ENCODE assay signal across 8 cellular contexts in the genomic region with DNA sequence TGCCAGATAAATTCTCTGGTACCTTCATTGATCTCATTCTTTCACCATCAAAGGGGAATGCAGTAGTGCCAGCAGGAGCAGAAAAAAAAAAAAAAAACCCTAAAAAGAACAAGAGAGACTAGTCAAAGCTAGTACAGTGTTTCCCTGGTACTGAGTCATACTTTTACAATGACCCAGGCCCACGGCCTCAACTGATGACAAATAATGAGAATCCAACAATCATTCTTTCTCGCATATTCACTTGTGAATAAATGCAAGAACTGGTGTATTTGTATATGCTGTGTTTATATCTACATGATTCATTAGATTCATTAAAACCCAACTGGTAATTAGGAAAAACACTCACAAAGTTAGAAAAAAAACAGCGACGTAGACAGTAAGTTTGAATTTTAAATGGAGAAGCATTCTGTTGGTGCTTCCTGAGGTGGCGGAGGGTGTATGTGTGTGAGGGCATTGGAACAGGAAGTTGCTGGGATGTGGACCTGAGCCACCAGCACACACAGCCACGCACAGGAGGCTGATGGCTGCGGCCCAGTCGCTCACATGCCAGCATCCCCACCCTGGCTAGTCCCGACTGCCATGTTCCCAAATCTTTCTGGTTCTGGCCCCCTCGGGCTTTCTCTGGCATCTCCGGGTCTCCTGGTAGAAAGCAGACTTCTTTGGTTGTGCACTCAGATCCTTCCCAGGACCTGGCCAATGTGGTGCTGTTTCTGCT.
DNase-seq lines count a peak whose midpoint lies in the region; ATAC-seq, FAIRE-seq and TF ChIP-seq lines count a peak whose summit lies in the region.

No MANE protein-coding gene starts in this region.

- H3K4me3 ChIP-seq in astrocyte (ENCODE audit: insufficient read depth, low read depth, low read length) (no peak overlapping the region), MM.1S (ENCODE audit: low read length) (no peak overlapping the region)

- no peaks in the 10 kb centered on the region for H3K9me2 ChIP-seq in MM.1S (replicated peaks; ENCODE audit: insufficient read depth, low read length)

- H2AFZ ChIP-seq in astrocyte (ENCODE audit: low read depth, low read length): peak overlapping the region; percentile 46
- no peak overlapping the region for H2AFZ ChIP-seq in MM.1S (ENCODE audit: low read length)

- H3K4me1 ChIP-seq in astrocyte (ENCODE audit: insufficient read depth, low read length): peaks cover 43% of the 10 kb centered on the region
- peaks cover 13% of the 10 kb centered on the region for H3K4me1 ChIP-seq in MM.1S (ENCODE audit: low read length)

- H3K4me2 ChIP-seq in astrocyte (ENCODE audit: low read length): peak overlapping the region; percentile 33
- H3K4me2 ChIP-seq in MM.1S (ENCODE audit: low read depth, low read length): no peak overlapping the region

- no peaks in the 10 kb centered on the region for H3K36me3 ChIP-seq in astrocyte (ENCODE audit: insufficient read depth, low read length)
- no peaks in the 10 kb centered on the region for H3K36me3 ChIP-seq in MM.1S (replicated peaks; ENCODE audit: insufficient read depth, low read length)

- H3K4me1 Mint-ChIP-seq in astrocyte (ENCODE audit: low read depth, unreplicated experiment): peaks cover 60% of the 10 kb centered on the region
- peaks cover 34% of the 10 kb centered on the region for H3K4me1 Mint-ChIP-seq in osteocyte (ENCODE audit: unreplicated experiment)

- H3K27ac Mint-ChIP-seq in astrocyte (ENCODE audit: unreplicated experiment): peak overlapping the region; percentile 59
- H3K27ac Mint-ChIP-seq in osteocyte (ENCODE audit: unreplicated experiment): peak overlapping the region; percentile 35

- H3K9ac ChIP-seq in astrocyte (ENCODE audit: low read length) (peak overlapping the region; percentile 59), MM.1S (ENCODE audit: low read length) (no peak overlapping the region)

- TF ChIP-seq CTCF in astrocyte (IDR thresholded peaks at IDR 0.05; ENCODE audit: insufficient read depth, low read depth, low read length): no peak
- TF ChIP-seq CTCF in osteocyte (IDR thresholded peaks at IDR 0.05): no peak
- TF ChIP-seq CTCF in MM.1S (IDR thresholded peaks at IDR 0.05; ENCODE audit: low read length): no peak

- H3K27me3 Mint-ChIP-seq in astrocyte (ENCODE audit: low read depth, unreplicated experiment) (no peaks in the 10 kb centered on the region), osteocyte (ENCODE audit: unreplicated experiment) (no peaks in the 10 kb centered on the region)

- no peak for FAIRE-seq in astrocyte (lab: Jason Lieb, UNC)

- no peaks in the 10 kb centered on the region for H3K9me3 Mint-ChIP-seq in astrocyte (ENCODE audit: unreplicated experiment)
- no peaks in the 10 kb centered on the region for H3K9me3 Mint-ChIP-seq in osteocyte (ENCODE audit: unreplicated experiment)

- ATAC-seq in GM21717 (IDR thresholded peaks at IDR 0.05; ENCODE audit: unreplicated experiment): peak; percentile 51

- no peaks in the 10 kb centered on the region for H4K20me1 ChIP-seq in astrocyte (ENCODE audit: insufficient read depth, low read length)
- no peaks in the 10 kb centered on the region for H4K20me1 ChIP-seq in MM.1S (ENCODE audit: insufficient read depth, low read length)

- H3K36me3 Mint-ChIP-seq in astrocyte (ENCODE audit: low read depth, unreplicated experiment) (no peaks in the 10 kb centered on the region), osteocyte (ENCODE audit: unreplicated experiment) (no peaks in the 10 kb centered on the region)

- DNase-seq in GM04503 (ENCODE audit: low read depth): peak; percentile 69
- DNase-seq in M059J (ENCODE audit: low read depth): peak; percentile 93
- DNase-seq in astrocyte (ENCODE audit: low read depth): peak; percentile 92
- DNase-seq in osteocyte (ENCODE audit: extremely low spot score, unreplicated experiment): no peak
- DNase-seq in MM.1S: no peak
- no peak for DNase-seq in NCI-H2227 (lab: John Stamatoyannopoulos, UW; ENCODE audit: unreplicated experiment)
- DNase-seq in DMS114 treated with DMSO at 0.1 percent for 48 hours (lab: John Stamatoyannopoulos, UW; ENCODE audit: unreplicated experiment): no peak

- H3F3A ChIP-seq in MM.1S (ENCODE audit: insufficient read depth, low read length): 0 out of 2 replicates have a peak, but pooled peaks cover 3% of the 10 kb centered on the region

- peak overlapping the region; percentile 91 for H3K27ac ChIP-seq in astrocyte (ENCODE audit: low read depth, low read length)
- H3K27ac ChIP-seq in MM.1S (ENCODE audit: low read length): no peak overlapping the region

- no peaks in the 10 kb centered on the region for H3K9me3 ChIP-seq in astrocyte (ENCODE audit: insufficient read depth, low read depth, low read length)
- no peaks in the 10 kb centered on the region for H3K9me3 ChIP-seq in MM.1S (replicated peaks; ENCODE audit: insufficient read depth, low read length)

- H3K4me3 Mint-ChIP-seq in astrocyte (ENCODE audit: unreplicated experiment): peak overlapping the region; percentile 4
- no peak overlapping the region for H3K4me3 Mint-ChIP-seq in osteocyte (ENCODE audit: unreplicated experiment)

- H3K27me3 ChIP-seq in astrocyte (ENCODE audit: insufficient read depth, low read length): no peaks in the 10 kb centered on the region
- 0 out of 2 replicates have a peak, but pooled peaks cover 4% of the 10 kb centered on the region for H3K27me3 ChIP-seq in MM.1S (replicated peaks; ENCODE audit: insufficient read depth, low read length)

- no peaks in the 10 kb centered on the region for H3K79me2 ChIP-seq in astrocyte (ENCODE audit: insufficient read depth, low read length)
- no peaks in the 10 kb centered on the region for H3K79me2 ChIP-seq in MM.1S (ENCODE audit: low read length)

Comparison
In these comparisons a context has a peak if more than half of its experiments do, and no peak if none do; other contexts are left out.
1. DNase-seq: peak in GM04503 (single experiment), M059J (single experiment) and astrocyte (single experiment); none in osteocyte (single experiment), MM.1S (single experiment), NCI-H2227 (single experiment) and DMS114 treated with DMSO at 0.1 percent for 48 hours (single experiment).